In the genomic region with DNA sequence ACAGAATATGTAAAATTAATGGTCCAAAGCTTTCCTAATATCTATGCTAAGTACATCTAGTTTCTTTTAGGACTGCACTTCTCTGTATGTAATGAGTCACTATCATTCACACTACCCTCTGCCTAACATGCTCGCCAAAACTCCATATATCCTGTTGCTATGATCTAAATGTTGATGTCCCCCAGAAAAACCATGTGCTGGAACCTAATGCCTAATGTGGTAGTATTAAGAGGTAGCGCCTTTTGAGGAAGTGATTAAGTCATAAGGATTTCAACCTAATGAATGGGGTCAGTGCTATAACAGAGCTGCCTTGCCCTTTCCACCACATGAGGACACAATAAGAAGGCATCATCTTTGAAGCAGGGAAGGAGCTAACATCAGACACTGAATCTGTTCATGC, we compare ENCODE assay signal across 22 cellular contexts. TPM values are rescaled to one million over a fixed set of nuclear protein-coding genes. Genes with fewer than 3 reads are reported as not detected.
DNase-seq lines count a peak whose midpoint lies in the region; ATAC-seq and TF ChIP-seq lines count a peak whose summit lies in the region.
"Had no signal": no experiment of that assay in that cellular context is flagged by ENCODE, and none has a peak within 500 bp of the region (broad histone marks: within the 10 kb centered on the region; RNA-seq: fewer than 3 reads in every experiment).

No MANE protein-coding gene starts in this region.

- H3K36me3 ChIP-seq in GM23248 (ENCODE audit: low read depth) = no peaks in the 10 kb centered on the region
- H3K36me3 ChIP-seq: ascending aorta, sigmoid colon had no signal

- H3K4me3 ChIP-seq in GM23248 (no peak overlapping the region), epithelial cell of esophagus (ENCODE audit: low read length) (no peak overlapping the region)
- H3K4me3 ChIP-seq: ascending aorta, sigmoid colon, testis had no signal

- no peaks in the 10 kb centered on the region for H3K27me3 ChIP-seq in GM23248 (replicated peaks; ENCODE audit: insufficient read depth)
- H3K27me3 ChIP-seq: ascending aorta, sigmoid colon, testis had no signal

- H4K20me1 ChIP-seq in GM23248 (ENCODE audit: insufficient read depth) = no peaks in the 10 kb centered on the region

- no peak overlapping the region for H3K4me2 ChIP-seq in GM23248 (ENCODE audit: unreplicated experiment)

- TF ChIP-seq CTCF in epithelial cell of esophagus (IDR thresholded peaks at IDR 0.05; ENCODE audit: insufficient read depth, low read depth, low read length, missing control alignments) = no peak

- H3K27ac ChIP-seq in GM23248 = no peak overlapping the region
- H3K27ac ChIP-seq: ascending aorta, parathyroid adenoma, sigmoid colon, testis had no signal

- DNase-seq in GM23248 (peak; percentile 46), RKO (ENCODE audit: low spot score) (peak; percentile 3), epithelial cell of esophagus (ENCODE audit: low read depth) (peak; percentile 56), pulmonary artery endothelial cell (ENCODE audit: low read depth, low spot score) (peak; percentile 41), hippocampal formation (lab: John Stamatoyannopoulos, UW) (no peak), NCI-H187 (lab: John Stamatoyannopoulos, UW) (no peak)
- DNase-seq: activated CD4-positive, alpha-beta T cell treated with anti-CD3 and anti-CD28 coated beads for 36 hours; activated T-cell treated with anti-CD3 and anti-CD28 coated beads, Interleukin-2, amount 50 U/mL, for 72 hours; CD4-positive, CD25-positive, alpha-beta regulatory T cell; cortex of kidney; Karpas-422; mesendoderm; NCI-H1092; NCI-H2081; sigmoid colon; testis had no signal

- no peaks in the 10 kb centered on the region for H3K9me2 ChIP-seq in GM23248 (ENCODE audit: insufficient read depth)

- no peak overlapping the region for H3K9ac ChIP-seq in GM23248
- H3K9ac ChIP-seq: parathyroid adenoma had no signal

- ATAC-seq in GM19463 (IDR thresholded peaks at IDR 0.05; ENCODE audit: unreplicated experiment) (no peak), GM21360 (IDR thresholded peaks at IDR 0.05; ENCODE audit: unreplicated experiment) (no peak)
- ATAC-seq: activated CD4-positive, alpha-beta T cell treated with anti-CD3 and anti-CD28 coated beads for 36 hours; activated T-cell treated with anti-CD3 and anti-CD28 coated beads, Interleukin-2, amount 50 U/mL, for 72 hours; natural killer cell treated with Interleukin-12 subunit alpha and Interleukin-12 subunit beta and Interleukin-15 and Interleukin-18, amount 100 ng/mL, for 72 hours; stimulated activated effector memory CD8-positive, alpha-beta T cell treated with anti-CD3 and anti-CD28 coated beads, Interleukin-12 subunit alpha, Interleukin-12 subunit beta, amount 100 ng/mL, for 72 hours had no signal

- H3K79me2 ChIP-seq in GM23248 (ENCODE audit: insufficient read depth) = no peaks in the 10 kb centered on the region
- H3K79me2 ChIP-seq: parathyroid adenoma had no signal

- H3K9me3 ChIP-seq in GM23248 (ENCODE audit: low read depth) = no peaks in the 10 kb centered on the region
- H3K9me3 ChIP-seq: ascending aorta, sigmoid colon, testis had no signal

- in situ Hi-C loops in GM23248 (cut with MboI) = no loop called here

- WGBS in GM23248 (ENCODE audit: low coverage in 1 of 2, low lambda C conversion rate in 2 of 2, missing lambda C conversion rate in 2 of 2), 2 experiments = 80 to 89% methylated on average over 2 of the region's 2 CpGs

- 0 out of 2 replicates have a peak, but pooled peaks cover 5% of the 10 kb centered on the region for H3K4me1 ChIP-seq in GM23248 (ENCODE audit: insufficient read depth)
- H3K4me1 ChIP-seq: ascending aorta, parathyroid adenoma, sigmoid colon, testis had no signal

- H3F3A ChIP-seq in GM23248 (ENCODE audit: insufficient read depth) = no peaks in the 10 kb centered on the region; the same call in 1 of the 2 replicates

- H2AFZ ChIP-seq in GM23248 = no peak overlapping the region
- H2AFZ ChIP-seq: parathyroid adenoma had no signal

RNA-seq across cellular contexts. Expression of a gene that starts 34.9 kb away (rescaled TPM):
- 25.7 and 30.2 TPM in 2 replicates for total RNA-seq in GM23248 (2014; rRNA removed; shearing (Covaris generic))
- 5.5 and 5.8 TPM in 2 replicates for polyA plus RNA-seq in GM23248 (2016; fragmentation: Nextera tagmentation; extraction: Ambion mirVana)
- 45.1 and 67.6 TPM in 2 replicates for total RNA-seq in pulmonary artery endothelial cell

Comparison
In these comparisons a context has a peak if more than half of its experiments do, and no peak if none do; other contexts are left out.
1. DNase-seq: peak in GM23248 (single experiment), RKO (single experiment), epithelial cell of esophagus (single experiment) and pulmonary artery endothelial cell (single experiment); none in hippocampal formation (0 of 2) and NCI-H187 (0 of 2).